Comparison of ENCODE assay signal across 10 cellular contexts in genomic region chr1:21668232-21669032, GRCh38. TPM values are rescaled to one million over a fixed set of nuclear protein-coding genes. Genes with fewer than 3 reads are reported as not detected.
DNase-seq lines count a peak whose midpoint lies in the region; ATAC-seq, FAIRE-seq and TF ChIP-seq lines count a peak whose summit lies in the region.
"Had no signal": no experiment of that assay in that cellular context is flagged by ENCODE, and none has a peak within 500 bp of the region (broad histone marks: within the 10 kb centered on the region; RNA-seq: fewer than 3 reads in every experiment).

No MANE protein-coding gene starts in this region.

- peak overlapping the region; percentile 72 for H3K27ac Mint-ChIP-seq in dendritic cell treated with granulocyte-macrophage colony-stimulating factor and Interleukin-4, amounts not matched to agents 40 ng/mL and 50 ng/mL, for 4 days
- H3K27ac Mint-ChIP-seq in CD4-positive, alpha-beta T cell, result no peak overlapping the region

- H3K27ac ChIP-seq in GM23248 (no peak overlapping the region), muscle layer of duodenum (ENCODE audit: low read length) (no peak overlapping the region)
- H3K27ac ChIP-seq in CD4-positive, alpha-beta T cell (ENCODE audit: low read depth, low read length), result no peak overlapping the region

- H3K79me2 ChIP-seq in GM23248 (ENCODE audit: insufficient read depth), result no peaks in the 10 kb centered on the region

- no peaks in the 10 kb centered on the region for H4K20me1 ChIP-seq in GM23248 (ENCODE audit: insufficient read depth)

- peak overlapping the region; percentile 75 for H3K4me3 Mint-ChIP-seq in dendritic cell treated with granulocyte-macrophage colony-stimulating factor and Interleukin-4, amounts not matched to agents 40 ng/mL and 50 ng/mL, for 4 days
- no peak overlapping the region for H3K4me3 Mint-ChIP-seq in CD4-positive, alpha-beta T cell

- H3K27me3 ChIP-seq in GM23248 (replicated peaks; ENCODE audit: insufficient read depth) (peaks cover 14% of the 10 kb centered on the region), muscle layer of duodenum (ENCODE audit: low read depth, low read length) (peaks cover 37% of the 10 kb centered on the region)
- peaks cover 45% of the 10 kb centered on the region for H3K27me3 ChIP-seq in CD4-positive, alpha-beta T cell (ENCODE audit: control insufficient read depth, insufficient read depth, low read length)

- POLR2A ChIA-PET in CD4-positive, alpha-beta T cell (lab: Charles Lee), result interaction anchor here (1.3 kb wide), 1 partner anchor 16 kb away, joined by 5 read pairs; no protein-coding TSS in a partner anchor

- H3K4me3 ChIP-seq in GM23248 (peak overlapping the region; percentile 48), muscle layer of duodenum (ENCODE audit: low read depth in 1 of 2, low read length in 2 of 2) (peak overlapping the region; percentile 5 to 55)

- peaks cover 68% of the 10 kb centered on the region for H3K27me3 Mint-ChIP-seq in dendritic cell treated with granulocyte-macrophage colony-stimulating factor and Interleukin-4, amounts not matched to agents 40 ng/mL and 50 ng/mL, for 4 days
- peaks cover 45% of the 10 kb centered on the region for H3K27me3 Mint-ChIP-seq in CD4-positive, alpha-beta T cell

- no peak for ATAC-seq in CD4-positive, alpha-beta T cell (ENCODE audit: poor library complexity)

- no peaks in the 10 kb centered on the region for H3K36me3 Mint-ChIP-seq in dendritic cell treated with granulocyte-macrophage colony-stimulating factor and Interleukin-4, amounts not matched to agents 40 ng/mL and 50 ng/mL, for 4 days (ENCODE audit: low read depth)
- no peaks in the 10 kb centered on the region for H3K36me3 Mint-ChIP-seq in CD4-positive, alpha-beta T cell (ENCODE audit: low read depth)

- peaks cover 24% of the 10 kb centered on the region for H3K4me1 ChIP-seq in GM23248 (ENCODE audit: insufficient read depth)
- peaks cover 7 to 34% of the 10 kb centered on the region in 2 donors for H3K4me1 ChIP-seq in muscle layer of duodenum (ENCODE audit: control insufficient read depth in 1 of 2, insufficient read depth in 2 of 2, low read length in 2 of 2)

- no peaks in the 10 kb centered on the region for H3K9me3 ChIP-seq in GM23248 (ENCODE audit: low read depth)
- no peaks in the 10 kb centered on the region for H3K9me3 ChIP-seq in muscle layer of duodenum (ENCODE audit: control insufficient read depth in 1 of 2, low read length in 2 of 2)
- no peaks in the 10 kb centered on the region for H3K9me3 ChIP-seq in CD4-positive, alpha-beta T cell (ENCODE audit: control insufficient read depth, low read length)

- peaks cover 14% of the 10 kb centered on the region for H3F3A ChIP-seq in GM23248 (ENCODE audit: insufficient read depth)

- no peak overlapping the region for H2AFZ ChIP-seq in GM23248

- DNase-seq in AG08396 (ENCODE audit: low spot score) (peak; percentile 12), GM23248 (no peak), NCI-H1436 treated with DMSO at 0.1 percent for 48 hours (lab: John Stamatoyannopoulos, UW) (no peak), occipital lobe (lab: John Stamatoyannopoulos, UW) (no peak), GM19239 (ENCODE audit: insufficient read length, low spot score) (no peak)
- no peak for DNase-seq in CD4-positive, alpha-beta T cell
- DNase-seq: MM.1S had no signal

- no peak overlapping the region for H3K9ac ChIP-seq in GM23248

- in situ Hi-C loops in GM23248 (cut with MboI), result loop anchor here (10.0 kb wide), 1 partner anchor 434 kb away; no protein-coding TSS in a partner anchor

- TF ChIP-seq CTCF in CD4-positive, alpha-beta T cell (IDR thresholded peaks at IDR 0.05), result no peak

- CTCF ChIA-PET in CD4-positive, alpha-beta T cell (lab: Charles Lee), result no interaction called here

- WGBS in GM23248 (ENCODE audit: low coverage in 1 of 2, low lambda C conversion rate in 2 of 2, missing lambda C conversion rate in 2 of 2), 2 experiments, result 9 to 13% methylated on average over 30 to 35 of the region's 36 CpGs

- H3K4me2 ChIP-seq in GM23248 (ENCODE audit: unreplicated experiment), result peak overlapping the region; percentile 15

- no peaks in the 10 kb centered on the region for H3K9me3 Mint-ChIP-seq in dendritic cell treated with granulocyte-macrophage colony-stimulating factor and Interleukin-4, amounts not matched to agents 40 ng/mL and 50 ng/mL, for 4 days
- no peaks in the 10 kb centered on the region for H3K9me3 Mint-ChIP-seq in CD4-positive, alpha-beta T cell

- intact Hi-C loops in dendritic cell treated with granulocyte-macrophage colony-stimulating factor and Interleukin-4, amounts not matched to agents 40 ng/mL and 50 ng/mL, for 4 days (cut with micrococcal nuclease), result no loop called here
- intact Hi-C loops in CD4-positive, alpha-beta T cell (cut with DNase I, micrococcal nuclease), result no loop called here

- H3K9me2 ChIP-seq in GM23248 (ENCODE audit: insufficient read depth), result no peaks in the 10 kb centered on the region

- FAIRE-seq in GM19239 (lab: Jason Lieb, UNC), result no peak
- FAIRE-seq: colon had no signal

- peaks cover 96% of the 10 kb centered on the region for H3K4me1 Mint-ChIP-seq in dendritic cell treated with granulocyte-macrophage colony-stimulating factor and Interleukin-4, amounts not matched to agents 40 ng/mL and 50 ng/mL, for 4 days (ENCODE audit: low read depth)
- no peaks in the 10 kb centered on the region for H3K4me1 Mint-ChIP-seq in CD4-positive, alpha-beta T cell (ENCODE audit: low read depth)

- no peaks in the 10 kb centered on the region for H3K36me3 ChIP-seq in GM23248 (ENCODE audit: low read depth)
- H3K36me3 ChIP-seq in muscle layer of duodenum (ENCODE audit: control insufficient read depth in 1 of 2, insufficient read depth in 2 of 2, low read length in 2 of 2), result no peaks in the 10 kb centered on the region

RNA-seq across cellular contexts. Expression of gene RAP1GAP, which starts 0.7 kb away (rescaled TPM):
- total RNA-seq in GM23248 (2014; rRNA removed; shearing (Covaris generic)), result 0.97 TPM in 1 of 2 replicates, not detected in the other
- polyA plus RNA-seq in GM23248 (2016; fragmentation: Nextera tagmentation; extraction: Ambion mirVana), result 0.41 and 0.67 TPM in 2 replicates
- total RNA-seq in CD4-positive, alpha-beta T cell, result under 1 TPM; 0.20 to 0.44 TPM
- 26.4 TPM for total RNA-seq in occipital lobe

Comparison
In these comparisons a context has a peak if more than half of its experiments do, and no peak if none do; other contexts are left out.
1. RNA of gene RAP1GAP, which starts 0.7 kb away (total RNA-seq): 26.4 TPM in occipital lobe (single experiment); 0.97 TPM in GM23248 and 0.20 to 0.44 TPM in CD4-positive, alpha-beta T cell; every median in the first group is over 10 times any median in the second.